10 cellular contexts compared by ENCODE assay signal in genomic region chr9:14348241-14349140, GRCh38. TPM values are rescaled to one million over a fixed set of nuclear protein-coding genes. Genes with fewer than 3 reads are reported as not detected.
DNase-seq lines count a peak whose midpoint lies in the region; ATAC-seq and TF ChIP-seq lines count a peak whose summit lies in the region.
"Had no signal": no experiment of that assay in that cellular context is flagged by ENCODE, and none has a peak within 500 bp of the region (broad histone marks: within the 10 kb centered on the region; RNA-seq: fewer than 3 reads in every experiment).

No MANE protein-coding gene starts in this region.

- peak; percentile 19 for ATAC-seq in left lung

- TF ChIP-seq CTCF in left lung (IDR thresholded peaks at IDR 0.05): no peak

- H3K4me1 ChIP-seq in duodenal mucosa (ENCODE audit: control insufficient read depth in 1 of 2, insufficient read depth in 2 of 2, low read length in 2 of 2) (peaks cover 31 to 50% of the 10 kb centered on the region in 2 donors), left lung (peaks cover 16 to 35% of the 10 kb centered on the region in 2 donors), subcutaneous abdominal adipose tissue (ENCODE audit: control insufficient read depth in 5 of 5, insufficient read depth in 5 of 5, low read length in 5 of 5) (peaks cover 1 to 83% (median 76%) of the 10 kb centered on the region in 5 donors)

- H3K27me3 ChIP-seq in duodenal mucosa (ENCODE audit: control insufficient read depth in 1 of 2, insufficient read depth in 2 of 2, low read length in 2 of 2) (peaks cover 76 to 80% of the 10 kb centered on the region in 2 donors), left lung (peaks cover 31 to 85% of the 10 kb centered on the region in 2 donors), subcutaneous abdominal adipose tissue (ENCODE audit: control insufficient read depth in 5 of 5, insufficient read depth in 4 of 5, low read length in 5 of 5) (peaks cover 0 to 2% (median 0%) of the 10 kb centered on the region in 5 donors)

- no peak overlapping the region for H3K27ac ChIP-seq in duodenal mucosa (ENCODE audit: low read depth, low read length)
- H3K27ac ChIP-seq in left lung: peak overlapping the region; percentile 74 to 77
- peak overlapping the region; percentile 96 for H3K27ac ChIP-seq in subcutaneous abdominal adipose tissue (ENCODE audit: low read depth, low read length)

- peak overlapping the region; percentile 3 to 28 for H3K9ac ChIP-seq in duodenal mucosa (ENCODE audit: low read depth in 1 of 2, low read length in 2 of 2)
- peak overlapping the region; percentile 52 to 89 (median 82) for H3K9ac ChIP-seq in subcutaneous abdominal adipose tissue (ENCODE audit: low read length in 5 of 5)

- intact Hi-C loops in left lung (cut with DNase I): no loop called here

- H3K4me3 ChIP-seq in duodenal mucosa (ENCODE audit: low read depth in 1 of 2, low read length in 2 of 2) (peak overlapping the region; percentile 50 to 65), left lung (peak overlapping the region; percentile 33 to 42), subcutaneous abdominal adipose tissue (ENCODE audit: low read depth in 1 of 5, low read length in 5 of 5) (peak overlapping the region; percentile 63 to 83 (median 76))

- H3K9me3 ChIP-seq in duodenal mucosa (ENCODE audit: control insufficient read depth in 1 of 2, low read length in 2 of 2): no peaks in the 10 kb centered on the region
- H3K9me3 ChIP-seq in left lung: no peaks in the 10 kb centered on the region
- no peaks in the 10 kb centered on the region for H3K9me3 ChIP-seq in subcutaneous abdominal adipose tissue (ENCODE audit: control insufficient read depth in 5 of 5, low read length in 5 of 5)

- peak; percentile 100 for DNase-seq in NCI-H446 treated with DMSO at 0.1 percent for 48 hours (lab: John Stamatoyannopoulos, UW)
- DNase-seq in left lung: peak in 1 of 2 donors; percentile 45
- DNase-seq in DMS79 (lab: John Stamatoyannopoulos, UW): no peak
- DNase-seq in stimulated activated CD4-positive, alpha-beta T cell treated with anti-CD3 and anti-CD28 coated beads, Interleukin-1b, Interleukin-23, amount 100 ng/mL, for 48 hours: no peak
- DNase-seq in RKO (ENCODE audit: low spot score): no peak
- DNase-seq in stimulated activated CD4-positive, alpha-beta T cell treated with anti-CD3 and anti-CD28 coated beads, Interleukin-15, amount 100 ng/mL, for 24 hours: no peak
- DNase-seq: activated T-cell treated with anti-CD3 and anti-CD28 coated beads, Interleukin-2, amount 50 U/mL, for 24 hours; NCI-H1417 treated with DMSO at 0.1 percent for 48 hours had no signal

- H3K36me3 ChIP-seq in duodenal mucosa (ENCODE audit: control insufficient read depth in 1 of 2, insufficient read depth in 2 of 2, low read length in 2 of 2) (no peaks in the 10 kb centered on the region), left lung (no peaks in the 10 kb centered on the region), subcutaneous abdominal adipose tissue (ENCODE audit: control insufficient read depth in 5 of 5, insufficient read depth in 5 of 5, low read length in 5 of 5) (no peaks in the 10 kb centered on the region)

RNA-seq across cellular contexts. Expression of gene NFIB, which starts 34.5 kb away (rescaled TPM):
- total RNA-seq in left lung: 10 to 100 TPM; 88.8 to 97.9 TPM
